Comparison of ENCODE assay signal across 10 cellular contexts in the genomic region with DNA sequence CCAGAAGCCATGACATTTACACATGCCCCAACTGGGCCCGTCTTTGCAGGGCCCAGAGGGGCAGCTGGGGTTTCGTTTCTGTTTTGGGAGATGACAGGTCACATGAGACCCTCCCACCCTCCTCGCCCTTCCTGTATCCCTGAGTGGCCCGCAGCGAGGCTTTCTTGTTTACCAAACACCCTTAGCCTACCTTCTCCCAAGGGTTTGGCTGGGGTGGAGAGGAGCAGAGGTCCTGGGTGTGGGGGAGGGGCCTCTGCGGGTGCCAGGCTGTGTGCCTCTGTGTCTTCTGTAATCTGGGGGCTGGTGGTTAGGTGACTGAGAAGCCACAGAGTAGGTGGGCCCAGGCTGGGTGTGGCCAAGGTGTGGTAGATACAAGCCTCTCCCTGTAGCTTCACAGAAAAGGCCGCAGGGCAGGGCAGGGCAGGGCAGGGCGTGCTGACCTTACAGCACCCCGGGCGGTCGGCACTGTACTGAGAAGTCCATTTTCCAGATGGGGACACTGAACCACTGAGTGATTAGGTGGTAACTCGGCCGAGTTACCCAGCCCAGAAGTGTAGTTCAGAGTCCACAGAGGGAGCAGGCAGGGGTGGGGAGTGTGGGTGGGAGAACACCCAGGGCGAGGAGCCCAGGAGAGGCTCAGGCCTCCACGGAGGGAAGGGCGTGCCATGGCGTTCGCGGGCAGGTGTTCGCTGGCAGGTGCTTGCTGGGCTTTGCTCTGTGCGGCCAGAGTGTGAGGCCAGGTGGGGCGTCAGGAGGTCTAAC. TPM values are rescaled to one million over a fixed set of nuclear protein-coding genes. Genes with fewer than 3 reads are reported as not detected.
DNase-seq lines count a peak whose midpoint lies in the region; TF ChIP-seq lines count a peak whose summit lies in the region.
"Had no signal": no experiment of that assay in that cellular context is flagged by ENCODE, and none has a peak within 500 bp of the region (broad histone marks: within the 10 kb centered on the region; RNA-seq: fewer than 3 reads in every experiment).

No MANE protein-coding gene starts in this region.

- peak overlapping the region; percentile 31 for H3K23ac ChIP-seq in neuronal stem cell (ENCODE audit: low read depth, low read length, poor library complexity)

- H3K79me2 ChIP-seq in MM.1S (ENCODE audit: low read length), result no peaks in the 10 kb centered on the region

- H4K8ac ChIP-seq in neuronal stem cell (ENCODE audit: low read depth, low read length), result no peak overlapping the region

- H2BK15ac ChIP-seq in neuronal stem cell (ENCODE audit: low read length), result no peak overlapping the region

- no peaks in the 10 kb centered on the region for H3F3A ChIP-seq in MM.1S (ENCODE audit: insufficient read depth, low read length)

- H3K4me1 ChIP-seq in MM.1S (ENCODE audit: low read length) (0 out of 2 replicates have a peak, but pooled peaks cover 7% of the 10 kb centered on the region), neuronal stem cell (ENCODE audit: control insufficient read depth in 2 of 2, insufficient read depth in 1 of 2, low read depth in 1 of 2, low read length in 2 of 2) (peaks cover 0 to 8% of the 10 kb centered on the region in 2 donors), adrenal gland (replicated peaks in 1 of 2) (no peaks in the 10 kb centered on the region), endodermal cell (ENCODE audit: control insufficient read depth, insufficient read depth, low read length) (peaks cover 4% of the 10 kb centered on the region)

- H3K18ac ChIP-seq in neuronal stem cell (ENCODE audit: low read length), result peak overlapping the region; percentile 76

- TF ChIP-seq CTCF in MM.1S (IDR thresholded peaks at IDR 0.05; ENCODE audit: low read length) (no peak), adrenal gland (IDR thresholded peaks at IDR 0.05) (no peak), endodermal cell (conservative IDR thresholded peaks at IDR 0.05) (no peak)

- H3K9me3 ChIP-seq in MM.1S (replicated peaks; ENCODE audit: insufficient read depth, low read length) (no peaks in the 10 kb centered on the region), neuronal stem cell (replicated peaks in 1 of 2; ENCODE audit: control insufficient read depth in 2 of 2, insufficient read depth in 1 of 2, low read depth in 1 of 2, low read length in 2 of 2) (no peaks in the 10 kb centered on the region), adrenal gland (replicated peaks in 1 of 3) (no peaks in the 10 kb centered on the region), endodermal cell (ENCODE audit: control insufficient read depth, low read length) (no peaks in the 10 kb centered on the region)

- no peak overlapping the region for H4K91ac ChIP-seq in neuronal stem cell (ENCODE audit: low read depth, low read length, poor library complexity)

- H3K4me3 ChIP-seq in MM.1S (ENCODE audit: low read length) (no peak overlapping the region), neuronal stem cell (ENCODE audit: low read length in 2 of 2) (no peak overlapping the region), adrenal gland (no peak overlapping the region), endodermal cell (ENCODE audit: low read length) (no peak overlapping the region)

- H3K4me2 ChIP-seq in MM.1S (ENCODE audit: low read depth, low read length) (peak overlapping the region; percentile 30; the same call in 1 of the 2 replicates), neuronal stem cell (ENCODE audit: insufficient read depth, low read length, poor library complexity, severe bottlenecking) (no peak overlapping the region)

- no peaks in the 10 kb centered on the region for H4K20me1 ChIP-seq in MM.1S (ENCODE audit: insufficient read depth, low read length)

- H3K79me1 ChIP-seq in neuronal stem cell (ENCODE audit: low read depth, low read length), result peaks cover 13% of the 10 kb centered on the region

- no peaks in the 10 kb centered on the region for H3K27me3 Mint-ChIP-seq in endodermal cell (ENCODE audit: insufficient read depth)

- TF ChIP-seq POLR2A in adrenal gland (IDR thresholded peaks at IDR 0.05), result no peak

- peak overlapping the region; percentile 53 for H2BK5ac ChIP-seq in neuronal stem cell (ENCODE audit: low read length)

- no peaks in the 10 kb centered on the region for H3K9me2 ChIP-seq in MM.1S (replicated peaks; ENCODE audit: insufficient read depth, low read length)

- H3K4ac ChIP-seq in neuronal stem cell (ENCODE audit: low read length), result no peak overlapping the region

- H3K36me3 ChIP-seq in MM.1S (replicated peaks; ENCODE audit: insufficient read depth, low read length) (no peaks in the 10 kb centered on the region), neuronal stem cell (replicated peaks in 1 of 2; ENCODE audit: control insufficient read depth in 2 of 2, insufficient read depth in 2 of 2, low read length in 2 of 2) (no peaks in the 10 kb centered on the region), adrenal gland (replicated peaks in 1 of 2) (no peaks in the 10 kb centered on the region), endodermal cell (ENCODE audit: control insufficient read depth, insufficient read depth, low read length) (no peaks in the 10 kb centered on the region)

- intact Hi-C loops in adrenal gland (cut with DNase I), result no loop called here

- H3K4me1 Mint-ChIP-seq in endodermal cell, result peaks cover 15% of the 10 kb centered on the region
- H3K4me1 Mint-ChIP-seq: neural crest cell had no signal

- DNase-seq in DMS153 (lab: John Stamatoyannopoulos, UW) (peak; percentile 62), MM.1S (no peak), neuronal stem cell (ENCODE audit: low spot score) (no peak), adrenal gland (no peak), HuH-7.5 (ENCODE audit: low spot score) (no peak), endodermal cell (no peak), cortex of kidney (lab: John Stamatoyannopoulos, UW) (no peak)
- peak; percentile 32 for DNase-seq in activated gamma-delta T cell treated with anti-CD3 and anti-CD28 coated beads, Interleukin-2, amount 50 U/mL, for 16 hours (ENCODE audit: low read depth)
- DNase-seq: NCI-H1436 treated with DMSO at 0.1 percent for 48 hours had no signal

- no peak overlapping the region for H3K27ac Mint-ChIP-seq in endodermal cell

- H2BK12ac ChIP-seq in neuronal stem cell (ENCODE audit: low read length), result no peak overlapping the region

- no peak overlapping the region for H3K4me3 Mint-ChIP-seq in endodermal cell
- H3K4me3 Mint-ChIP-seq: neural crest cell had no signal

- H3K9me3 Mint-ChIP-seq in endodermal cell, result no peaks in the 10 kb centered on the region
- H3K9me3 Mint-ChIP-seq: neural crest cell had no signal

- H2BK120ac ChIP-seq in neuronal stem cell (ENCODE audit: low read depth, low read length), result no peak overlapping the region

- H2AK5ac ChIP-seq in neuronal stem cell (ENCODE audit: low read depth, low read length), result peak overlapping the region; percentile 91

- H3K9ac ChIP-seq in MM.1S (ENCODE audit: low read length) (no peak overlapping the region), neuronal stem cell (ENCODE audit: low read depth, low read length, poor library complexity) (no peak overlapping the region), endodermal cell (ENCODE audit: extremely low read depth, low read length, poor library complexity, severe bottlenecking) (no peak overlapping the region)

- no peak overlapping the region for H3K27ac ChIP-seq in MM.1S (ENCODE audit: low read length)
- H3K27ac ChIP-seq in neuronal stem cell (replicated peaks; ENCODE audit: low read length), result no peak overlapping the region
- no peak overlapping the region for H3K27ac ChIP-seq in adrenal gland
- no peak overlapping the region for H3K27ac ChIP-seq in endodermal cell (ENCODE audit: low read depth, low read length)

- H3K14ac ChIP-seq in neuronal stem cell (ENCODE audit: low read length), result no peak overlapping the region

- H2AFZ ChIP-seq in MM.1S (ENCODE audit: low read length) (no peak overlapping the region), neuronal stem cell (ENCODE audit: low read length) (no peak overlapping the region)

- WGBS in neuronal stem cell (ENCODE audit: extremely low coverage in 2 of 2, insufficient read length in 2 of 2, insufficient replicate concordance in 1 of 2), 2 donors, result no CpG with 5 or more reads among the region's 22 CpGs
- WGBS in adrenal gland, 4 donors, result 74 to 87% (median 77%) methylated on average over 15 to 22 of the region's 22 CpGs
- 92 to 96% methylated on average over 16 to 19 of the region's 22 CpGs for WGBS in endodermal cell (ENCODE audit: insufficient coverage in 1 of 2, insufficient read length in 1 of 2), 2 experiments

- H3K27me3 ChIP-seq in MM.1S (replicated peaks; ENCODE audit: insufficient read depth, low read length), result peaks cover 91% of the 10 kb centered on the region
- peaks cover 0 to 13% (median 0%) of the 10 kb centered on the region in 3 experiments for H3K27me3 ChIP-seq in neuronal stem cell (ENCODE audit: control insufficient read depth in 3 of 3, insufficient read depth in 3 of 3, low read depth in 1 of 3, low read length in 3 of 3)
- no peaks in the 10 kb centered on the region for H3K27me3 ChIP-seq in adrenal gland
- no peaks in the 10 kb centered on the region for H3K27me3 ChIP-seq in endodermal cell (ENCODE audit: control insufficient read depth, insufficient read depth, low read length, poor library complexity, severe bottlenecking)

- H3K36me3 Mint-ChIP-seq in endodermal cell (ENCODE audit: low read depth), result peaks cover 4% of the 10 kb centered on the region

RNA-seq across cellular contexts. Expression of a gene that starts 8.7 kb away (rescaled TPM):
- 14.6 TPM for polyA plus RNA-seq in neuronal stem cell (2013, experiment 1 of 2)
- polyA plus RNA-seq in neuronal stem cell (2013, experiment 2 of 2), result 14.4 TPM
- total RNA-seq in adrenal gland (10 to 100 TPM in 4 of 8 donors, 1 to 10 TPM in 4; 6.6 to 19.4 (median 10.0) TPM), endodermal cell (10 to 100 TPM; 32.0 to 37.2 TPM)
- polyA plus RNA-seq in adrenal gland, result 10 to 100 TPM in 2 of 3 donors, 1 to 10 TPM in 1; 1.7 to 21.4 (median 19.7) TPM
- 13.0 TPM for polyA plus RNA-seq in endodermal cell (2013, experiment 1 of 2)
- 12.3 TPM for polyA plus RNA-seq in endodermal cell (2013, experiment 2 of 2)

RNA-seq across cellular contexts. Expression of a gene that starts 41.7 kb away (rescaled TPM):
- 4.1 TPM for polyA plus RNA-seq in neuronal stem cell (2013, experiment 1 of 2)
- 4.2 TPM for polyA plus RNA-seq in neuronal stem cell (2013, experiment 2 of 2)
- 1 to 10 TPM in 3 of 8 donors, under 1 TPM in 5; 0.12 to 3.6 (median 0.66) TPM for total RNA-seq in adrenal gland
- polyA plus RNA-seq in adrenal gland, result 1 to 10 TPM in 2 of 3 donors, under 1 TPM in 1; 0.71 to 3.9 (median 3.3) TPM
- total RNA-seq in endodermal cell, result 10 to 100 TPM; 45.2 to 51.3 TPM
- polyA plus RNA-seq in endodermal cell (2013, experiment 1 of 2), result 9.3 TPM
- 4.3 TPM for polyA plus RNA-seq in endodermal cell (2013, experiment 2 of 2)

Comparison
In these comparisons a context has a peak if more than half of its experiments do, and no peak if none do; other contexts are left out.
1. DNase-seq: peak in DMS153 (single experiment) and activated gamma-delta T cell treated with anti-CD3 and anti-CD28 coated beads, Interleukin-2, amount 50 U/mL, for 16 hours (single experiment); none in MM.1S (single experiment), neuronal stem cell (single experiment), adrenal gland (0 of 7), HuH-7.5 (single experiment), endodermal cell (single experiment) and cortex of kidney (single experiment).
2. RNA of a gene that starts 41.7 kb away (total RNA-seq): 45.2 to 51.3 TPM in endodermal cell; 0.12 to 3.6 TPM in adrenal gland; every median in the first group is over 4 times any median in the second.